ENCODE assay signal across 20 cellular contexts in genomic region chr5:65768723-65769122, GRCh38.
"Had no signal": no experiment of that assay in that cellular context is flagged by ENCODE, and none has a peak within 500 bp of the region (broad histone marks: within the 10 kb centered on the region; RNA-seq: fewer than 3 reads in every experiment).

No MANE protein-coding gene starts in this region.

- H3K4me3 ChIP-seq: ascending aorta, breast epithelium, prostate gland, smooth muscle cell, thoracic aorta, upper lobe of left lung had no signal

- ATAC-seq: left colon, right cardiac atrium had no signal

- H3K4me1 ChIP-seq: ascending aorta, breast epithelium, prostate gland, upper lobe of left lung had no signal

- DNase-seq: activated CD4-positive, alpha-beta T cell treated with anti-CD3 and anti-CD28 coated beads, Interleukin-2, amount 50 U/mL, for 4 hours; activated gamma-delta T cell; effector CD4-positive, alpha-beta T cell; foreskin melanocyte; hypothalamus; islet precursor cell; left colon; occipital lobe; right cardiac atrium; stimulated activated CD4-positive, alpha-beta T cell treated with anti-CD3 and anti-CD28 coated beads, Interleukin-4, amount 100 ng/mL, for 24 hours; upper lobe of left lung; WERI-Rb-1 had no signal

- H3K36me3 ChIP-seq: ascending aorta, breast epithelium, prostate gland, thoracic aorta, upper lobe of left lung had no signal

- H3K4me3 Mint-ChIP-seq: activated naive CD4-positive, alpha-beta T cell treated with anti-CD3 and anti-CD28 coated beads, Interleukin-2, amount 50 U/mL, for 24 hours; mesothelial cell of epicardium; stimulated activated effector memory CD8-positive, alpha-beta T cell treated with anti-CD3 and anti-CD28 coated beads, Interleukin-12 subunit alpha, Interleukin-12 subunit beta, amount 100 ng/mL, for 72 hours had no signal

- H3K27ac Mint-ChIP-seq: activated naive CD4-positive, alpha-beta T cell treated with anti-CD3 and anti-CD28 coated beads, Interleukin-2, amount 50 U/mL, for 24 hours; mesothelial cell of epicardium; stimulated activated effector memory CD8-positive, alpha-beta T cell treated with anti-CD3 and anti-CD28 coated beads, Interleukin-12 subunit alpha, Interleukin-12 subunit beta, amount 100 ng/mL, for 72 hours had no signal

- H3K27me3 Mint-ChIP-seq: activated naive CD4-positive, alpha-beta T cell treated with anti-CD3 and anti-CD28 coated beads, Interleukin-2, amount 50 U/mL, for 24 hours had no signal

- H3K4me1 Mint-ChIP-seq: mesothelial cell of epicardium; stimulated activated effector memory CD8-positive, alpha-beta T cell treated with anti-CD3 and anti-CD28 coated beads, Interleukin-12 subunit alpha, Interleukin-12 subunit beta, amount 100 ng/mL, for 72 hours had no signal

- H3K27ac ChIP-seq: ascending aorta, breast epithelium, prostate gland, thoracic aorta, upper lobe of left lung, WERI-Rb-1 had no signal

- H3K9me3 ChIP-seq: ascending aorta, breast epithelium, prostate gland, thoracic aorta, upper lobe of left lung had no signal

- H3K27me3 ChIP-seq: ascending aorta, breast epithelium, upper lobe of left lung had no signal

- H3K9me3 Mint-ChIP-seq: activated naive CD4-positive, alpha-beta T cell treated with anti-CD3 and anti-CD28 coated beads, Interleukin-2, amount 50 U/mL, for 24 hours; stimulated activated effector memory CD8-positive, alpha-beta T cell treated with anti-CD3 and anti-CD28 coated beads, Interleukin-12 subunit alpha, Interleukin-12 subunit beta, amount 100 ng/mL, for 72 hours had no signal
